ENCODE assay signal across 8 cellular contexts in genomic region chr6:118796548-118796947, GRCh38.
DNase-seq lines count a peak whose midpoint lies in the region; ATAC-seq, FAIRE-seq and TF ChIP-seq lines count a peak whose summit lies in the region.
"Not testable (repeated sequence)": the region's sequence is repeated elsewhere in the genome, so short reads cannot be mapped to it uniquely, and the experiment has no call there.

No MANE protein-coding gene starts in this region.

- peaks cover 22% of the 10 kb centered on the region for H3K4me1 Mint-ChIP-seq in WTC11
- H3K4me1 Mint-ChIP-seq in activated naive CD8-positive, alpha-beta T cell treated with anti-CD3 and anti-CD28 coated beads for 36 hours, result peaks cover 24% of the 10 kb centered on the region

- in situ Hi-C loops in HepG2 (cut with HindIII; ENCODE audit: extremely low pct_ligation_motif_present, low pct_unique_long_range_greater_than_20kb), result not testable (repeated sequence)

- H3K4me1 ChIP-seq in HepG2 (ENCODE audit: insufficient read depth, low read length), result peaks cover 16% of the 10 kb centered on the region
- H3K4me1 ChIP-seq in stomach, result peaks cover 0 to 12% (median 10%) of the 10 kb centered on the region in 4 donors

- H3K27ac Mint-ChIP-seq in WTC11, result peak overlapping the region; percentile 74; the same call in 1 of the 2 replicates
- H3K27ac Mint-ChIP-seq in activated naive CD8-positive, alpha-beta T cell treated with anti-CD3 and anti-CD28 coated beads for 36 hours, result peak overlapping the region; percentile 38

- not testable (repeated sequence) for H3K9me3 ChIP-seq in HepG2 (ENCODE audit: low read length); stomach

- not testable (repeated sequence) for DNase-seq in GM06990 (ENCODE audit: extremely low read depth, insufficient read length)
- DNase-seq in NCI-H526 (lab: John Stamatoyannopoulos, UW) (peak; percentile 8 to 44), WTC11 (ENCODE audit: low spot score) (peak; percentile 76), activated T-cell treated with anti-CD3 and anti-CD28 coated beads for 1 hour (ENCODE audit: low read depth) (peak; percentile 59), HepG2 (ENCODE audit: low spot score) (peak; percentile 66), stomach (peak; percentile 64)
- peak; percentile 62 for DNase-seq in activated naive CD8-positive, alpha-beta T cell treated with anti-CD3 and anti-CD28 coated beads for 36 hours
- peak; percentile 49 to 50 for DNase-seq in stimulated activated CD4-positive, alpha-beta T cell treated with anti-CD3 and anti-CD28 coated beads, Interleukin-4, amount 100 ng/mL, for 48 hours (ENCODE audit: low read depth in 2 of 2)

- POLR2A ChIA-PET in WTC11 (lab: Charles Lee), result not testable (repeated sequence)
- POLR2A ChIA-PET in HepG2 (lab: Yijun Ruan, JAX), result interaction anchor here (1.1 kb wide), 1 partner anchor 12 kb away, joined by 3 read pairs; no protein-coding TSS in a partner anchor

- not testable (repeated sequence) for BruUV-seq in HepG2 (replicated peaks; lab: Mats Ljungman, UMichigan)

- WGBS in HepG2 (ENCODE audit: low lambda C conversion rate), result 9% methylated on average over 9 of the region's 9 CpGs
- 57 to 70% (median 69%) methylated on average over 9 of the region's 9 CpGs for WGBS in stomach, 5 donors

- not testable (repeated sequence) for H3K4me3 ChIP-seq in GM06990 (replicated peaks; ENCODE audit: low read depth, low read length); stomach
- H3K4me3 ChIP-seq in HepG2 (replicated peaks in 1 of 3; ENCODE audit: insufficient read depth in 1 of 3, low read depth in 2 of 3, low read length in 3 of 3), result peak overlapping the region in 1 of 3 experiments; percentile 8; a peak in 3 of 6 replicates

- H3K27me3 Mint-ChIP-seq in WTC11 (ENCODE audit: low read depth); activated naive CD8-positive, alpha-beta T cell treated with anti-CD3 and anti-CD28 coated beads for 36 hours: not testable (repeated sequence)

- intact Hi-C loops in HepG2 (cut with micrococcal nuclease; ENCODE audit: unreplicated experiment); stomach (cut with DNase I; ENCODE audit: low total_unique reads): not testable (repeated sequence)

- H2AFZ ChIP-seq in HepG2 (ENCODE audit: low read length), result not testable (repeated sequence)

- H3K36me3 Mint-ChIP-seq in WTC11, result peaks cover 37% of the 10 kb centered on the region
- H3K36me3 Mint-ChIP-seq in activated naive CD8-positive, alpha-beta T cell treated with anti-CD3 and anti-CD28 coated beads for 36 hours, result peaks cover 36% of the 10 kb centered on the region

- ATAC-seq in WTC11 (peak; percentile 33; the same call in 1 of the 2 replicates), HepG2 (peak; percentile 29; the same call in 2 of the 3 replicates)

- not testable (repeated sequence) for H3K27me3 ChIP-seq in GM06990 (replicated peaks; ENCODE audit: control insufficient read depth, insufficient read depth, low read length); HepG2 (ENCODE audit: control insufficient read depth in 1 of 2, insufficient read depth in 2 of 2, low read length in 2 of 2); stomach

- peaks cover 49% of the 10 kb centered on the region for H3K9me3 Mint-ChIP-seq in WTC11
- H3K9me3 Mint-ChIP-seq in activated naive CD8-positive, alpha-beta T cell treated with anti-CD3 and anti-CD28 coated beads for 36 hours, result peaks cover 29% of the 10 kb centered on the region

- H4K20me1 ChIP-seq in HepG2 (ENCODE audit: insufficient read depth, low read length), result not testable (repeated sequence)

- CTCF ChIA-PET in WTC11 (lab: Charles Lee), result interaction anchor here (0.6 to 1.1 kb wide), 7 partner anchors 9 to 231 kb away, joined by 3 read pairs; no protein-coding TSS in a partner anchor
- CTCF ChIA-PET in HepG2 (lab: Yijun Ruan, JAX; ENCODE audit: low intra/inter-chr PET ratio, low total read pairs), result interaction anchor here (1.4 kb wide), 1 partner anchor 100 kb away, joined by 3 read pairs; no protein-coding TSS in a partner anchor

- not testable (repeated sequence) for H3K27ac ChIP-seq in HepG2 (ENCODE audit: extremely low read length, insufficient read depth, low read length); stomach

- TF ChIP-seq CTCF in GM06990 (IDR thresholded peaks at IDR 0.05; ENCODE audit: insufficient read depth, low read length, poor library complexity, severe bottlenecking), result peak; percentile 9
- not testable (repeated sequence) for TF ChIP-seq CTCF in WTC11 (IDR thresholded peaks at IDR 0.05); stomach (IDR thresholded peaks at IDR 0.05)
- TF ChIP-seq CTCF in HepG2 (CRISPR knock-in tag; IDR thresholded peaks at IDR 0.05), result peak; percentile 51

- not testable (repeated sequence) for H3K9ac ChIP-seq in HepG2 (ENCODE audit: insufficient read depth, low read depth, low read length)

- TF ChIP-seq RAD21 in HepG2 (CRISPR knock-in tag; IDR thresholded peaks at IDR 0.05), result not testable (repeated sequence)

- H3K79me2 ChIP-seq in HepG2 (ENCODE audit: insufficient read depth, low read length), result not testable (repeated sequence)

- H3K36me3 ChIP-seq in GM06990 (ENCODE audit: control insufficient read depth, insufficient read depth, low read length); HepG2 (replicated peaks in 1 of 2; ENCODE audit: control insufficient read depth in 1 of 2, insufficient read depth in 2 of 2, low read length in 2 of 2); stomach: not testable (repeated sequence)

- not testable (repeated sequence) for H3K4me3 Mint-ChIP-seq in WTC11
- peak overlapping the region; percentile 14 for H3K4me3 Mint-ChIP-seq in activated naive CD8-positive, alpha-beta T cell treated with anti-CD3 and anti-CD28 coated beads for 36 hours

- not testable (repeated sequence) for FAIRE-seq in HepG2 (lab: Jason Lieb, UNC)

- H3K4me2 ChIP-seq in HepG2 (ENCODE audit: low read depth, low read length), result peak overlapping the region; percentile 50

- TF ChIP-seq POLR2A in HepG2 (IDR thresholded peaks at IDR 0.05; ENCODE audit: insufficient read depth in 1 of 2, low read depth in 2 of 2, low read length in 2 of 2); stomach (IDR thresholded peaks at IDR 0.05): not testable (repeated sequence)

- TF ChIP-seq EP300 in HepG2 (IDR thresholded peaks at IDR 0.05; ENCODE audit: low read depth in 2 of 2, low read length in 2 of 2); stomach (IDR thresholded peaks at IDR 0.05): not testable (repeated sequence)
- TF ChIP-seq EP300 in HepG2 (CRISPR knock-in tag; IDR thresholded peaks at IDR 0.05; ENCODE audit: borderline replicate concordance), result peak; percentile 28; the same call in 1 of the 2 replicates

TF ChIP-seq in WTC11, 78 proteins besides CTCF, POLR2A, EP300 and RAD21 (continues in another document):
- TF ChIP-seq SP1 (CRISPR knock-in tag; conservative IDR thresholded peaks at IDR 0.05), result 0 out of 2 replicates have a peak, but pooled peaks have one; percentile 41
- TF ChIP-seq ZNF281 (CRISPR knock-in tag; IDR thresholded peaks at IDR 0.05), result peak; percentile 71; the same call in 1 of the 2 replicates

TF ChIP-seq in HepG2, 621 proteins besides CTCF, POLR2A, EP300 and RAD21 (continues in another document):
- TF ChIP-seq RXRA (CRISPR knock-in tag; IDR thresholded peaks at IDR 0.05) (peak; percentile 44; the same call in 1 of the 2 replicates), ZNF703 (CRISPR knock-in tag; IDR thresholded peaks at IDR 0.05; ENCODE audit: borderline replicate concordance) (peak; percentile 45; the same call in 1 of the 2 replicates), ETV5 (CRISPR knock-in tag; IDR thresholded peaks at IDR 0.05; ENCODE audit: borderline replicate concordance) (peak; percentile 64; the same call in 1 of the 2 replicates), SPEN (CRISPR knock-in tag; IDR thresholded peaks at IDR 0.05; ENCODE audit: low read depth) (0 out of 2 replicates have a peak, but pooled peaks have one; percentile 36), CBFB (CRISPR knock-in tag; IDR thresholded peaks at IDR 0.05) (peak; percentile 44; the same call in 1 of the 2 replicates), HOXA3 (CRISPR knock-in tag; IDR thresholded peaks at IDR 0.05) (peak; percentile 83)
